In genomic region chr19:14150770-14151661, GRCh38 we compare ENCODE assay signal across 18 cellular contexts. TPM values are rescaled to one million over a fixed set of nuclear protein-coding genes. Genes with fewer than 3 reads are reported as not detected.
DNase-seq lines count a peak whose midpoint lies in the region; ATAC-seq and TF ChIP-seq lines count a peak whose summit lies in the region.
"Had no signal": no experiment of that assay in that cellular context is flagged by ENCODE, and none has a peak within 500 bp of the region (broad histone marks: within the 10 kb centered on the region; RNA-seq: fewer than 3 reads in every experiment).

No MANE protein-coding gene starts in this region.

- intact Hi-C loops in CD8-positive, alpha-beta T cell (cut with DNase I, micrococcal nuclease): no loop called here

- H3K27me3 ChIP-seq in CD8-positive, alpha-beta T cell (ENCODE audit: insufficient read depth, low read length): no peaks in the 10 kb centered on the region
- no peaks in the 10 kb centered on the region for H3K27me3 ChIP-seq in gastroesophageal sphincter

- TF ChIP-seq CTCF in CD8-positive, alpha-beta T cell (IDR thresholded peaks at IDR 0.05): no peak
- TF ChIP-seq CTCF in gastroesophageal sphincter (IDR thresholded peaks at IDR 0.05): no peak
- TF ChIP-seq CTCF in osteocyte (IDR thresholded peaks at IDR 0.05): no peak

- no peaks in the 10 kb centered on the region for H3K9me3 Mint-ChIP-seq in activated naive CD4-positive, alpha-beta T cell treated with anti-CD3 and anti-CD28 coated beads, Interleukin-2, amount 10 ng/mL, durations not matched to agents 7 days and 5 days
- no peaks in the 10 kb centered on the region for H3K9me3 Mint-ChIP-seq in activated naive CD4-positive, alpha-beta T cell treated with anti-CD3 and anti-CD28 coated beads, Interleukin-2, amount 50 U/mL, for 72 hours
- no peaks in the 10 kb centered on the region for H3K9me3 Mint-ChIP-seq in CD8-positive, alpha-beta T cell
- no peaks in the 10 kb centered on the region for H3K9me3 Mint-ChIP-seq in osteocyte (ENCODE audit: unreplicated experiment)
- H3K9me3 Mint-ChIP-seq: naive B cell had no signal

- no peak for ATAC-seq in activated naive CD4-positive, alpha-beta T cell treated with anti-CD3 and anti-CD28 coated beads, Interleukin-2, amount 50 U/mL, for 72 hours
- ATAC-seq in CD8-positive, alpha-beta T cell: no peak
- ATAC-seq in gastroesophageal sphincter: no peak
- ATAC-seq in GM21423 (IDR thresholded peaks at IDR 0.05; ENCODE audit: unreplicated experiment): no peak
- ATAC-seq: psoas muscle had no signal

- peak overlapping the region; percentile 96 for H3K27ac Mint-ChIP-seq in activated naive CD4-positive, alpha-beta T cell treated with anti-CD3 and anti-CD28 coated beads, Interleukin-2, amount 10 ng/mL, durations not matched to agents 7 days and 5 days
- H3K27ac Mint-ChIP-seq in activated naive CD4-positive, alpha-beta T cell treated with anti-CD3 and anti-CD28 coated beads, Interleukin-2, amount 50 U/mL, for 72 hours: no peak overlapping the region
- H3K27ac Mint-ChIP-seq in CD8-positive, alpha-beta T cell: peak overlapping the region; percentile 100
- no peak overlapping the region for H3K27ac Mint-ChIP-seq in osteocyte (ENCODE audit: unreplicated experiment)

- peaks cover 30% of the 10 kb centered on the region for H3K4me1 ChIP-seq in CD8-positive, alpha-beta T cell (ENCODE audit: insufficient read depth, low read length)
- peaks cover 3 to 35% (median 23%) of the 10 kb centered on the region in 3 donors for H3K4me1 ChIP-seq in gastroesophageal sphincter

- CTCF ChIA-PET in activated naive CD4-positive, alpha-beta T cell treated with anti-CD3 and anti-CD28 coated beads, Interleukin-2, amount 10 ng/mL, durations not matched to agents 7 days and 5 days (lab: Charles Lee): interaction anchor here (1.1 to 1.4 kb wide), 3 partner anchors 14 to 197 kb away, joined by 3 to 7 read pairs (median 6); partner anchors contain the start of gene ASF1B
- CTCF ChIA-PET in CD8-positive, alpha-beta T cell (lab: Charles Lee): interaction anchor here (1.0 to 4.1 kb wide), 6 partner anchors 10 to 197 kb away, joined by 3 to 38 read pairs (median 6); partner anchors contain the start of genes ASF1B and MISP3

- POLR2A ChIA-PET in CD8-positive, alpha-beta T cell (lab: Charles Lee): interaction anchor here (2.3 kb wide), 1 partner anchor 14 kb away, joined by 8 read pairs; the partner anchor contains the start of gene ASF1B

- no peak overlapping the region for H3K27ac ChIP-seq in CD8-positive, alpha-beta T cell (ENCODE audit: low read depth, low read length)
- H3K27ac ChIP-seq in gastroesophageal sphincter: peak overlapping the region in 3 of 4 donors; percentile 76 to 84 (median 83)
- H3K27ac ChIP-seq in skin epidermis: peak overlapping the region in 14 of 21 experiments; percentile 63 to 86 (median 78)
- H3K27ac ChIP-seq: KMS-11, PC-9 had no signal

- no peak for DNase-seq in activated naive CD4-positive, alpha-beta T cell treated with anti-CD3 and anti-CD28 coated beads, Interleukin-2, amount 10 ng/mL, durations not matched to agents 7 days and 5 days
- DNase-seq in activated naive CD4-positive, alpha-beta T cell treated with anti-CD3 and anti-CD28 coated beads, Interleukin-2, amount 50 U/mL, for 72 hours (ENCODE audit: low spot score in 2 of 2): no peak
- no peak for DNase-seq in CD8-positive, alpha-beta T cell
- DNase-seq in NCI-H128 (lab: John Stamatoyannopoulos, UW; ENCODE audit: unreplicated experiment) (no peak), osteocyte (ENCODE audit: extremely low spot score, unreplicated experiment) (no peak)
- DNase-seq: foreskin fibroblast, naive B cell, NCI-H1048, NCI-H2107, NCI-H69, PC-9, psoas muscle had no signal

- no peak for TF ChIP-seq EP300 in gastroesophageal sphincter (IDR thresholded peaks at IDR 0.05)

- no peaks in the 10 kb centered on the region for H3K27me3 Mint-ChIP-seq in activated naive CD4-positive, alpha-beta T cell treated with anti-CD3 and anti-CD28 coated beads, Interleukin-2, amount 10 ng/mL, durations not matched to agents 7 days and 5 days
- H3K27me3 Mint-ChIP-seq in CD8-positive, alpha-beta T cell (ENCODE audit: low read depth): no peaks in the 10 kb centered on the region
- no peaks in the 10 kb centered on the region for H3K27me3 Mint-ChIP-seq in osteocyte (ENCODE audit: unreplicated experiment)
- H3K27me3 Mint-ChIP-seq: naive B cell had no signal

- no peaks in the 10 kb centered on the region for H3K9me3 ChIP-seq in CD8-positive, alpha-beta T cell (ENCODE audit: low read length)
- no peaks in the 10 kb centered on the region for H3K9me3 ChIP-seq in gastroesophageal sphincter
- H3K9me3 ChIP-seq: HAP-1, psoas muscle had no signal

- H3K4me3 Mint-ChIP-seq in activated naive CD4-positive, alpha-beta T cell treated with anti-CD3 and anti-CD28 coated beads, Interleukin-2, amount 10 ng/mL, durations not matched to agents 7 days and 5 days: no peak overlapping the region
- no peak overlapping the region for H3K4me3 Mint-ChIP-seq in CD8-positive, alpha-beta T cell
- no peak overlapping the region for H3K4me3 Mint-ChIP-seq in osteocyte (ENCODE audit: unreplicated experiment)

- no peak for TF ChIP-seq POLR2A in gastroesophageal sphincter (IDR thresholded peaks at IDR 0.05)

- H3K4me1 Mint-ChIP-seq in activated naive CD4-positive, alpha-beta T cell treated with anti-CD3 and anti-CD28 coated beads, Interleukin-2, amount 10 ng/mL, durations not matched to agents 7 days and 5 days: peaks cover 45% of the 10 kb centered on the region
- peaks cover 30% of the 10 kb centered on the region for H3K4me1 Mint-ChIP-seq in CD8-positive, alpha-beta T cell (ENCODE audit: low read depth)
- H3K4me1 Mint-ChIP-seq in osteocyte (ENCODE audit: unreplicated experiment): peaks cover 20% of the 10 kb centered on the region

- no peak overlapping the region for H3K4me3 ChIP-seq in CD8-positive, alpha-beta T cell (ENCODE audit: low read depth, low read length)
- H3K4me3 ChIP-seq in gastroesophageal sphincter (no peak overlapping the region), skin epidermis (no peak overlapping the region)
- H3K4me3 ChIP-seq: HAP-1, lung, PC-9, psoas muscle had no signal

- no peaks in the 10 kb centered on the region for H3K36me3 ChIP-seq in CD8-positive, alpha-beta T cell (ENCODE audit: insufficient read depth, low read length)
- peaks cover 0 to 54% of the 10 kb centered on the region in 2 donors for H3K36me3 ChIP-seq in gastroesophageal sphincter

- H3K36me3 Mint-ChIP-seq in activated naive CD4-positive, alpha-beta T cell treated with anti-CD3 and anti-CD28 coated beads, Interleukin-2, amount 10 ng/mL, durations not matched to agents 7 days and 5 days: peaks cover 8% of the 10 kb centered on the region
- no peaks in the 10 kb centered on the region for H3K36me3 Mint-ChIP-seq in activated naive CD4-positive, alpha-beta T cell treated with anti-CD3 and anti-CD28 coated beads, Interleukin-2, amount 50 U/mL, for 72 hours
- peaks cover 29% of the 10 kb centered on the region for H3K36me3 Mint-ChIP-seq in CD8-positive, alpha-beta T cell
- peaks cover 11% of the 10 kb centered on the region for H3K36me3 Mint-ChIP-seq in osteocyte (ENCODE audit: unreplicated experiment)
- H3K36me3 Mint-ChIP-seq: naive B cell had no signal

- no CpG with 5 or more reads among the region's 47 CpGs for WGBS in gastroesophageal sphincter (ENCODE audit: low coverage in 1 of 2), 2 donors

RNA-seq across cellular contexts. Expression of gene ASF1B, which starts 14.6 kb away (rescaled TPM):
- total RNA-seq in activated naive CD4-positive, alpha-beta T cell treated with anti-CD3 and anti-CD28 coated beads, Interleukin-2, amount 50 U/mL, for 72 hours: 10 to 100 TPM; 68.3 to 76.1 TPM
- total RNA-seq in CD8-positive, alpha-beta T cell: 1 to 10 TPM in 1 of 2 experiments, under 1 TPM in 1; 0.60 to 1.6 TPM
- total RNA-seq in gastroesophageal sphincter (1 to 10 TPM in 1 of 4 donors, not detected in 3; 1.2 TPM), osteocyte (4.5 and 5.5 TPM in 2 replicates)

RNA-seq across cellular contexts. Expression of gene PRKACA, which starts 33.5 kb away (rescaled TPM):
- total RNA-seq in activated naive CD4-positive, alpha-beta T cell treated with anti-CD3 and anti-CD28 coated beads, Interleukin-2, amount 50 U/mL, for 72 hours: 10 to 100 TPM; 66.3 to 84.5 TPM
- total RNA-seq in CD8-positive, alpha-beta T cell: 10 to 100 TPM; 37.0 to 40.8 TPM
- total RNA-seq in gastroesophageal sphincter: 100 to 1,000 TPM in 1 of 4 donors, 10 to 100 TPM in 3; 62.3 to 138 (median 76.6) TPM
- total RNA-seq in osteocyte: 109 and 115 TPM in 2 replicates

RNA-seq across cellular contexts. Expression of gene ADGRL1, which starts 55.0 kb away (rescaled TPM):
- total RNA-seq in activated naive CD4-positive, alpha-beta T cell treated with anti-CD3 and anti-CD28 coated beads, Interleukin-2, amount 50 U/mL, for 72 hours: 10 to 100 TPM in 1 of 2 donors, 1 to 10 TPM in 1; 9.2 to 25.7 TPM
- 10 to 100 TPM; 19.9 to 20.5 TPM for total RNA-seq in CD8-positive, alpha-beta T cell
- total RNA-seq in gastroesophageal sphincter (10 to 100 TPM; 13.3 to 47.9 (median 21.1) TPM), osteocyte (43.5 and 48.6 TPM in 2 replicates)

Comparison
In these comparisons a context has a peak if more than half of its experiments do, and no peak if none do; other contexts are left out.
1. H3K27ac Mint-ChIP-seq: peak in activated naive CD4-positive, alpha-beta T cell treated with anti-CD3 and anti-CD28 coated beads, Interleukin-2, amount 10 ng/mL, durations not matched to agents 7 days and 5 days (single experiment) and CD8-positive, alpha-beta T cell (single experiment); none in activated naive CD4-positive, alpha-beta T cell treated with anti-CD3 and anti-CD28 coated beads, Interleukin-2, amount 50 U/mL, for 72 hours (0 of 2) and osteocyte (single experiment).
2. RNA of gene ASF1B, which starts 14.6 kb away (total RNA-seq): 68.3 to 76.1 TPM in activated naive CD4-positive, alpha-beta T cell treated with anti-CD3 and anti-CD28 coated beads, Interleukin-2, amount 50 U/mL, for 72 hours; 4.5 to 5.5 TPM in osteocyte, 0.60 to 1.6 TPM in CD8-positive, alpha-beta T cell and 1.2 TPM in gastroesophageal sphincter; every median in the first group is over 10 times any median in the second.